8 cellular contexts compared by ENCODE assay signal in genomic region chr19:43638214-43638990, GRCh38. TPM values are rescaled to one million over a fixed set of nuclear protein-coding genes. Genes with fewer than 3 reads are reported as not detected.
DNase-seq lines count a peak whose midpoint lies in the region; TF ChIP-seq lines count a peak whose summit lies in the region.

No MANE protein-coding gene starts in this region.

- peaks cover 12% of the 10 kb centered on the region for H3K4me1 Mint-ChIP-seq in activated naive CD4-positive, alpha-beta T cell treated with anti-CD3 and anti-CD28 coated beads, Interleukin-2, amount 50 U/mL, for 24 hours
- no peaks in the 10 kb centered on the region for H3K4me1 Mint-ChIP-seq in activated T-helper 1 cell treated with anti-CD3 and anti-CD28 coated beads, Interleukin-12 subunit alpha, Interleukin-12 subunit beta, Interleukin-2, Interleukin-4 antibody, amounts not matched to agents 30 ng/mL and 10 ng/mL and 1 ng/mL, durations not matched to agents 14 hours and 24 hours and 36 hours (ENCODE audit: low read depth)
- peaks cover 13% of the 10 kb centered on the region in 2 donors for H3K4me1 Mint-ChIP-seq in immature natural killer cell

- no peaks in the 10 kb centered on the region for H3K36me3 Mint-ChIP-seq in activated naive CD4-positive, alpha-beta T cell treated with anti-CD3 and anti-CD28 coated beads, Interleukin-2, amount 50 U/mL, for 24 hours
- H3K36me3 Mint-ChIP-seq in activated T-helper 1 cell treated with anti-CD3 and anti-CD28 coated beads, Interleukin-12 subunit alpha, Interleukin-12 subunit beta, Interleukin-2, Interleukin-4 antibody, amounts not matched to agents 30 ng/mL and 10 ng/mL and 1 ng/mL, durations not matched to agents 14 hours and 24 hours and 36 hours (ENCODE audit: low read depth): no peaks in the 10 kb centered on the region
- peaks cover 0 to 5% (median 0%) of the 10 kb centered on the region in 3 donors for H3K36me3 Mint-ChIP-seq in immature natural killer cell

- H3K36me3 ChIP-seq in suprapubic skin (no peaks in the 10 kb centered on the region), vagina (no peaks in the 10 kb centered on the region)

- DNase-seq in activated naive CD4-positive, alpha-beta T cell (lab: John Stamatoyannopoulos, UW): no peak
- no peak for DNase-seq in activated T-helper 1 cell treated with anti-CD3 and anti-CD28 coated beads, Interleukin-12 subunit alpha, Interleukin-12 subunit beta, Interleukin-2, Interleukin-4 antibody, amounts not matched to agents 30 ng/mL and 10 ng/mL and 1 ng/mL, durations not matched to agents 14 hours and 24 hours and 36 hours (ENCODE audit: low spot score)
- no peak for DNase-seq in immature natural killer cell
- no peak for DNase-seq in suprapubic skin (ENCODE audit: low spot score in 2 of 2)
- DNase-seq in vagina (ENCODE audit: extremely low spot score in 2 of 2): no peak
- no peak for DNase-seq in GM19240 (ENCODE audit: insufficient read length, low spot score)
- DNase-seq in dermis blood vessel endothelial cell: no peak

- peaks cover 48% of the 10 kb centered on the region for H3K4me1 ChIP-seq in suprapubic skin
- peaks cover 22% of the 10 kb centered on the region for H3K4me1 ChIP-seq in vagina

- H3K9me3 ChIP-seq in suprapubic skin (no peaks in the 10 kb centered on the region), vagina (no peaks in the 10 kb centered on the region)

- peaks cover 4% of the 10 kb centered on the region for H3K27me3 Mint-ChIP-seq in activated naive CD4-positive, alpha-beta T cell treated with anti-CD3 and anti-CD28 coated beads, Interleukin-2, amount 50 U/mL, for 24 hours
- peaks cover 48% of the 10 kb centered on the region for H3K27me3 Mint-ChIP-seq in activated T-helper 1 cell treated with anti-CD3 and anti-CD28 coated beads, Interleukin-12 subunit alpha, Interleukin-12 subunit beta, Interleukin-2, Interleukin-4 antibody, amounts not matched to agents 30 ng/mL and 10 ng/mL and 1 ng/mL, durations not matched to agents 14 hours and 24 hours and 36 hours (ENCODE audit: insufficient read depth)
- H3K27me3 Mint-ChIP-seq in immature natural killer cell (ENCODE audit: low read depth in 3 of 3): peaks cover 9 to 25% (median 24%) of the 10 kb centered on the region in 3 donors

- TF ChIP-seq CTCF in suprapubic skin (IDR thresholded peaks at IDR 0.05) (no peak), vagina (IDR thresholded peaks at IDR 0.05) (no peak)

- intact Hi-C loops in activated T-helper 1 cell treated with anti-CD3 and anti-CD28 coated beads, Interleukin-12 subunit alpha, Interleukin-12 subunit beta, Interleukin-2, Interleukin-4 antibody, amounts not matched to agents 30 ng/mL and 10 ng/mL and 1 ng/mL, durations not matched to agents 14 hours and 24 hours and 36 hours (cut with micrococcal nuclease): no loop called here
- intact Hi-C loops in vagina (cut with DNase I): no loop called here

- H3K27ac ChIP-seq in suprapubic skin (no peak overlapping the region), vagina (no peak overlapping the region)

- TF ChIP-seq EP300 in suprapubic skin (IDR thresholded peaks at IDR 0.05): no peak

- peak overlapping the region; percentile 85 for H3K4me3 Mint-ChIP-seq in activated naive CD4-positive, alpha-beta T cell treated with anti-CD3 and anti-CD28 coated beads, Interleukin-2, amount 50 U/mL, for 24 hours
- H3K4me3 Mint-ChIP-seq in activated T-helper 1 cell treated with anti-CD3 and anti-CD28 coated beads, Interleukin-12 subunit alpha, Interleukin-12 subunit beta, Interleukin-2, Interleukin-4 antibody, amounts not matched to agents 30 ng/mL and 10 ng/mL and 1 ng/mL, durations not matched to agents 14 hours and 24 hours and 36 hours: peak overlapping the region; percentile 77
- H3K4me3 Mint-ChIP-seq in immature natural killer cell: peak overlapping the region; percentile 78 to 86 (median 81)

- peak overlapping the region; percentile 55 for H3K4me3 ChIP-seq in suprapubic skin
- no peak overlapping the region for H3K4me3 ChIP-seq in vagina

- peaks cover 12% of the 10 kb centered on the region for H3K27me3 ChIP-seq in suprapubic skin
- H3K27me3 ChIP-seq in vagina: peaks cover 3% of the 10 kb centered on the region

- H3K9me3 Mint-ChIP-seq in activated naive CD4-positive, alpha-beta T cell treated with anti-CD3 and anti-CD28 coated beads, Interleukin-2, amount 50 U/mL, for 24 hours: no peaks in the 10 kb centered on the region
- H3K9me3 Mint-ChIP-seq in activated T-helper 1 cell treated with anti-CD3 and anti-CD28 coated beads, Interleukin-12 subunit alpha, Interleukin-12 subunit beta, Interleukin-2, Interleukin-4 antibody, amounts not matched to agents 30 ng/mL and 10 ng/mL and 1 ng/mL, durations not matched to agents 14 hours and 24 hours and 36 hours: no peaks in the 10 kb centered on the region
- H3K9me3 Mint-ChIP-seq in immature natural killer cell: no peaks in the 10 kb centered on the region

- H3K27ac Mint-ChIP-seq in activated naive CD4-positive, alpha-beta T cell treated with anti-CD3 and anti-CD28 coated beads, Interleukin-2, amount 50 U/mL, for 24 hours: no peak overlapping the region
- no peak overlapping the region for H3K27ac Mint-ChIP-seq in activated T-helper 1 cell treated with anti-CD3 and anti-CD28 coated beads, Interleukin-12 subunit alpha, Interleukin-12 subunit beta, Interleukin-2, Interleukin-4 antibody, amounts not matched to agents 30 ng/mL and 10 ng/mL and 1 ng/mL, durations not matched to agents 14 hours and 24 hours and 36 hours
- H3K27ac Mint-ChIP-seq in immature natural killer cell: peak overlapping the region in 1 of 6 donors; percentile 69

- TF ChIP-seq POLR2A in suprapubic skin (IDR thresholded peaks at IDR 0.05) (no peak), vagina (IDR thresholded peaks at IDR 0.05) (no peak)

- 75% methylated on average over 13 of the region's 13 CpGs for WGBS in suprapubic skin

RNA-seq across cellular contexts. Expression of gene CADM4, which starts 1.2 kb away (rescaled TPM):
- total RNA-seq in activated T-helper 1 cell treated with anti-CD3 and anti-CD28 coated beads, Interleukin-12 subunit alpha, Interleukin-12 subunit beta, Interleukin-2, Interleukin-4 antibody, amounts not matched to agents 30 ng/mL and 10 ng/mL and 1 ng/mL, durations not matched to agents 14 hours and 24 hours and 36 hours: 0.32 and 0.39 TPM in 2 replicates
- polyA plus RNA-seq in immature natural killer cell: under 1 TPM in 1 of 3 donors, not detected in 2; 0.10 TPM
- 10 to 100 TPM; 14.1 to 23.8 (median 15.7) TPM for total RNA-seq in suprapubic skin
- total RNA-seq in vagina: 4.7 TPM
- total RNA-seq in dermis blood vessel endothelial cell: 8.7 and 11.9 TPM in 2 replicates

RNA-seq across cellular contexts. Expression of gene ZNF428, which starts 19.0 kb away (rescaled TPM):
- total RNA-seq in activated T-helper 1 cell treated with anti-CD3 and anti-CD28 coated beads, Interleukin-12 subunit alpha, Interleukin-12 subunit beta, Interleukin-2, Interleukin-4 antibody, amounts not matched to agents 30 ng/mL and 10 ng/mL and 1 ng/mL, durations not matched to agents 14 hours and 24 hours and 36 hours: 17.9 and 20.3 TPM in 2 replicates
- 10 to 100 TPM; 10.6 to 28.5 (median 19.7) TPM for polyA plus RNA-seq in immature natural killer cell
- total RNA-seq in suprapubic skin (10 to 100 TPM; 10.6 to 19.3 (median 17.5) TPM), vagina (30.9 TPM), dermis blood vessel endothelial cell (41.5 and 46.5 TPM in 2 replicates)

RNA-seq across cellular contexts. Expression of gene SRRM5, which starts 26.5 kb away (rescaled TPM):
- total RNA-seq in activated T-helper 1 cell treated with anti-CD3 and anti-CD28 coated beads, Interleukin-12 subunit alpha, Interleukin-12 subunit beta, Interleukin-2, Interleukin-4 antibody, amounts not matched to agents 30 ng/mL and 10 ng/mL and 1 ng/mL, durations not matched to agents 14 hours and 24 hours and 36 hours: 0.10 and 0.13 TPM in 2 replicates
- polyA plus RNA-seq in immature natural killer cell: under 1 TPM in 2 of 3 donors, not detected in 1; 0.43 to 0.86 TPM
- 1 to 10 TPM in 1 of 4 donors, not detected in 3; 1.4 TPM for total RNA-seq in suprapubic skin
- total RNA-seq in vagina: 0.98 TPM
- 0.05 and 0.17 TPM in 2 replicates for total RNA-seq in dermis blood vessel endothelial cell

RNA-seq across cellular contexts. Expression of gene PLAUR, which starts 31.6 kb away (rescaled TPM):
- 10.9 and 12.1 TPM in 2 replicates for total RNA-seq in activated T-helper 1 cell treated with anti-CD3 and anti-CD28 coated beads, Interleukin-12 subunit alpha, Interleukin-12 subunit beta, Interleukin-2, Interleukin-4 antibody, amounts not matched to agents 30 ng/mL and 10 ng/mL and 1 ng/mL, durations not matched to agents 14 hours and 24 hours and 36 hours
- 1 to 10 TPM; 3.4 to 6.1 (median 5.7) TPM for polyA plus RNA-seq in immature natural killer cell
- total RNA-seq in suprapubic skin (10 to 100 TPM in 2 of 4 donors, 1 to 10 TPM in 2; 5.6 to 18.0 (median 10.9) TPM), vagina (16.2 TPM), dermis blood vessel endothelial cell (23.3 and 24.2 TPM in 2 replicates)

RNA-seq across cellular contexts. Expression of gene ZNF576, which starts 42.0 kb away (rescaled TPM):
- 17.3 and 18.6 TPM in 2 replicates for total RNA-seq in activated T-helper 1 cell treated with anti-CD3 and anti-CD28 coated beads, Interleukin-12 subunit alpha, Interleukin-12 subunit beta, Interleukin-2, Interleukin-4 antibody, amounts not matched to agents 30 ng/mL and 10 ng/mL and 1 ng/mL, durations not matched to agents 14 hours and 24 hours and 36 hours
- 10 to 100 TPM in 1 of 3 donors, 1 to 10 TPM in 2; 6.7 to 12.8 (median 7.1) TPM for polyA plus RNA-seq in immature natural killer cell
- total RNA-seq in suprapubic skin: 10 to 100 TPM in 3 of 4 donors, 1 to 10 TPM in 1; 9.2 to 20.8 (median 13.7) TPM
- 21.9 TPM for total RNA-seq in vagina
- 10.8 and 12.6 TPM in 2 replicates for total RNA-seq in dermis blood vessel endothelial cell
